8 cellular contexts compared by ENCODE assay signal in the genomic region with DNA sequence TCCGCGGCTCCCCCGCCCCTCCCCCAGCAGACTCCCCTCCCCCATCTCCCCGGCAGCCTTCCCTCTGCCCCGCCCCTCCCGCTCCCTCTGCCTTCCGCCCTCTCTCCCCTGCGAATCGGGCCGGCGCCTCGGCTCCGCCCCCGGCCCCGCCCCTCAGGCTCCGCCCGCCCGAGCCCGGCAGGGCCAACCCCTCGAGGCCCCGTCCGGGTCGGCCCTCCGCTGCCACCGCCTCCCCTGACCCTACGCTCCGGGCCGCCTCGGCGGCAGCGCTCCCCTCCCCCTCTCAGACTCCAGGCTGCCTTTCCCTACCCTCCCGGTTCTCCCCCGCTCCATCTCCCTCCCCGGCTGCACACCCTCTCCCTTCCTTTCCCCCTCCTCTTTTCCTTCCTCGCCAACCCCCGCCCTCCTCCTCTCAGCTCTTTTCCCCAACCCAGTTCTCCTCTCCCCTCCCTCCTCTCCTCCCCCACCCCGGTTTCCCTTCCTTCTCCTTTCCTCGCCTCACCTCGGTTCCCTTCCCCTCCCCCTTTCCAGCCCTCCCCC. TPM values are rescaled to one million over a fixed set of nuclear protein-coding genes. Genes with fewer than 3 reads are reported as not detected.
A peak's percentile ranks its signal among the peaks of the same experiment; 100 is the strongest.
DNase-seq lines count a peak whose midpoint lies in the region; ATAC-seq and TF ChIP-seq lines count a peak whose summit lies in the region.

No MANE protein-coding gene starts in this region.

- H3K36me3 ChIP-seq in BJ (ENCODE audit: control insufficient read depth, insufficient read depth, low read length) (no peaks in the 10 kb centered on the region), duodenal mucosa (ENCODE audit: control insufficient read depth in 1 of 2, insufficient read depth in 2 of 2, low read length in 2 of 2) (no peaks in the 10 kb centered on the region), lung (ENCODE audit: control insufficient read depth in 2 of 2, insufficient read depth in 2 of 2, low read length in 2 of 2) (peaks cover 0 to 18% of the 10 kb centered on the region in 2 donors)

- H3K27me3 ChIP-seq in BJ (ENCODE audit: control insufficient read depth, insufficient read depth, low read length) = peaks cover 20% of the 10 kb centered on the region
- H3K27me3 ChIP-seq in duodenal mucosa (ENCODE audit: control insufficient read depth in 1 of 2, insufficient read depth in 2 of 2, low read length in 2 of 2) = peaks cover 10 to 23% of the 10 kb centered on the region in 2 donors
- H3K27me3 ChIP-seq in lung (ENCODE audit: control insufficient read depth, insufficient read depth) = no peaks in the 10 kb centered on the region

- H3K4me3 ChIP-seq in BJ (ENCODE audit: low read depth, low read length) = peak overlapping the region; percentile 55
- H3K4me3 ChIP-seq in duodenal mucosa (ENCODE audit: low read depth in 1 of 2, low read length in 2 of 2) = peak overlapping the region; percentile 67 to 68
- H3K4me3 ChIP-seq in lung = peak overlapping the region; percentile 52

- H3K4me1 ChIP-seq in duodenal mucosa (ENCODE audit: control insufficient read depth in 1 of 2, insufficient read depth in 2 of 2, low read length in 2 of 2) (peaks cover 0 to 5% of the 10 kb centered on the region in 2 donors), lung (ENCODE audit: control insufficient read depth in 2 of 2, insufficient read depth in 2 of 2, low read length in 2 of 2) (peaks cover 0 to 15% of the 10 kb centered on the region in 2 donors)

- CTCF ChIA-PET in BJ (lab: Yijun Ruan, JAX) = no interaction called here

- no peak overlapping the region for H3K27ac ChIP-seq in duodenal mucosa (ENCODE audit: low read depth, low read length)
- H3K27ac ChIP-seq in lung (ENCODE audit: low read depth in 1 of 2, low read length in 1 of 2) = peak overlapping the region; percentile 27 to 59

- no peak for TF ChIP-seq CTCF in BJ (IDR thresholded peaks at IDR 0.05; ENCODE audit: insufficient read depth, low read depth, low read length)
- TF ChIP-seq CTCF in lung (IDR thresholded peaks at IDR 0.05; ENCODE audit: control extremely low read depth, extremely low read depth) = no peak

- WGBS in lung, 2 donors = 1 to 2% methylated on average over 18 to 39 of the region's 39 CpGs

- H3K9ac ChIP-seq in duodenal mucosa (ENCODE audit: low read depth in 1 of 2, low read length in 2 of 2) = peak overlapping the region in 1 of 2 donors; percentile 43

- DNase-seq in BJ (ENCODE audit: low read depth) (peak; percentile 17), GM19238 (ENCODE audit: insufficient read length, low spot score) (peak; percentile 95), NCI-H524 treated with DMSO at 0.1 percent for 48 hours (lab: John Stamatoyannopoulos, UW) (peak; percentile 13), lung (ENCODE audit: low spot score) (peak; percentile 90)
- DNase-seq in activated CD4-positive, alpha-beta T cell treated with anti-CD3 and anti-CD28 coated beads, Interleukin-2, amount 50 U/mL, for 4 hours = peak; percentile 76 to 77
- peak; percentile 76 to 80 for DNase-seq in stimulated activated CD4-positive, alpha-beta T cell treated with anti-CD3 and anti-CD28 coated beads, Interleukin-4, amount 100 ng/mL, for 48 hours (ENCODE audit: low read depth in 2 of 2)

- peak; percentile 96 for ATAC-seq in HG03432 (IDR thresholded peaks at IDR 0.05; ENCODE audit: unreplicated experiment)
- ATAC-seq in lung (ENCODE audit: insufficient read depth, low FRiP score) = peak; percentile 91

- H3K9me3 ChIP-seq in duodenal mucosa (ENCODE audit: control insufficient read depth in 1 of 2, low read length in 2 of 2) (no peaks in the 10 kb centered on the region), lung (ENCODE audit: control insufficient read depth in 2 of 2, insufficient read depth in 1 of 2, low read length in 1 of 2) (no peaks in the 10 kb centered on the region)

- POLR2A ChIA-PET in BJ (lab: Charles Lee) = no interaction called here

RNA-seq across cellular contexts. Expression of a gene that starts 1.6 kb away (rescaled TPM):
- 0.92 and 1.6 TPM in 2 replicates for polyA plus RNA-seq in BJ (2011; rRNA removed)
- 0.36 and 0.47 TPM in 2 replicates for polyA minus RNA-seq in BJ (2011; rRNA and poly(A)+ RNA removed)
- total RNA-seq in lung = 10 to 100 TPM in 1 of 2 donors, 1 to 10 TPM in 1; 9.8 to 27.2 TPM
- 10 to 100 TPM; 11.2 to 18.6 TPM for polyA plus RNA-seq in lung

Comparison
In these comparisons a context has a peak if more than half of its experiments do, and no peak if none do; other contexts are left out.
1. DNase-seq: peak in every context shown above with its lines; median percentile 95 in GM19238; 90 in lung; 78 in stimulated activated CD4-positive, alpha-beta T cell treated with anti-CD3 and anti-CD28 coated beads, Interleukin-4, amount 100 ng/mL, for 48 hours; 76 in activated CD4-positive, alpha-beta T cell treated with anti-CD3 and anti-CD28 coated beads, Interleukin-2, amount 50 U/mL, for 4 hours; 17 in BJ; 13 in NCI-H524 treated with DMSO at 0.1 percent for 48 hours.